In the genomic region with DNA sequence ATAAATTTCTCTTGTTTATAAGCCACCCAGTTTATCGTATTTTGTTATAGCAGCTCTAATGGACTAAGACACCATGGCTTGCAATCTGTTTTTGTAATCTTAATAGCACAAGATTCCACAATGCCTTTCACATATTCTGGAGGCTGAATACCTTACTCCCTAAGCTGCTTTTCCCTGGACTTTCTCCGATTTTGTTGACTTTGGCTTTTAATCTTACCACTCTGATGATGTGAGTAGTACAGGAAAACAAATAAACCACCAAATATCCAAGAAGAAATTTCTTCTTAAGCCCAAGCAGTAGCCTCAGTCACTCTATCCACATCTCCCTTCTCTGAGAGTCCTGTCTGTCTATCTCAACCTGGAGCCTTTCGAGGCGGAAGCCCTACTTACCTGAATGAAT, we compare ENCODE assay signal across 22 cellular contexts.
"Had no signal": no experiment of that assay in that cellular context is flagged by ENCODE, and none has a peak within 500 bp of the region (broad histone marks: within the 10 kb centered on the region; RNA-seq: fewer than 3 reads in every experiment).

No MANE protein-coding gene starts in this region.

- H3K27me3 Mint-ChIP-seq: activated naive CD8-positive, alpha-beta T cell treated with anti-CD3 and anti-CD28 coated beads for 36 hours; progenitor cell of endocrine pancreas had no signal

- H3K4me1 ChIP-seq: stomach, testis, upper lobe of right lung had no signal

- H3K27me3 ChIP-seq: right atrium auricular region, stomach, testis, upper lobe of right lung had no signal

- H3K9me3 Mint-ChIP-seq: activated naive CD8-positive, alpha-beta T cell treated with anti-CD3 and anti-CD28 coated beads for 36 hours; activated T-helper 1 cell treated with anti-CD3 and anti-CD28 coated beads, Interleukin-12 subunit alpha, Interleukin-12 subunit beta, Interleukin-2, Interleukin-4 antibody, amounts not matched to agents 30 ng/mL and 10 ng/mL and 1 ng/mL, durations not matched to agents 14 hours and 24 hours and 36 hours had no signal

- H3K4me3 Mint-ChIP-seq: activated naive CD8-positive, alpha-beta T cell treated with anti-CD3 and anti-CD28 coated beads for 36 hours; activated T-helper 1 cell treated with anti-CD3 and anti-CD28 coated beads, Interleukin-12 subunit alpha, Interleukin-12 subunit beta, Interleukin-2, Interleukin-4 antibody, amounts not matched to agents 30 ng/mL and 10 ng/mL and 1 ng/mL, durations not matched to agents 14 hours and 24 hours and 36 hours had no signal

- H3K4me3 ChIP-seq: lung, right atrium auricular region, stomach, testis, upper lobe of right lung had no signal

- FAIRE-seq: frontal cortex, keratinocyte had no signal

- H3K4me1 Mint-ChIP-seq: activated naive CD8-positive, alpha-beta T cell treated with anti-CD3 and anti-CD28 coated beads for 36 hours had no signal

- H3K9me3 ChIP-seq: right atrium auricular region, stomach, testis, upper lobe of right lung had no signal

- DNase-seq: activated CD4-positive, alpha-beta T cell treated with anti-CD3 and anti-CD28 coated beads for 1 hour; activated CD4-positive, alpha-beta T cell treated with anti-CD3 and anti-CD28 coated beads, Interleukin-2, amount 50 U/mL, for 48 hours; activated naive CD4-positive, alpha-beta T cell; activated naive CD8-positive, alpha-beta T cell treated with anti-CD3 and anti-CD28 coated beads for 36 hours; dermis blood vessel endothelial cell; effector memory CD4-positive, alpha-beta T cell; head of caudate nucleus; midbrain; occipital lobe; stimulated activated CD4-positive, alpha-beta T cell treated with anti-CD3 and anti-CD28 coated beads, Interleukin-15, amount 100 ng/mL, for 24 hours; stimulated activated CD4-positive, alpha-beta T cell treated with anti-CD3 and anti-CD28 coated beads, Interleukin-4, amount 100 ng/mL, for 1 hour; stomach; SW 1271; testis; upper lobe of right lung; WERI-Rb-1 had no signal

- H3K36me3 ChIP-seq: right atrium auricular region, stomach, upper lobe of right lung, WERI-Rb-1 had no signal

- H3K27ac ChIP-seq: right atrium auricular region, stomach, testis, upper lobe of right lung, WERI-Rb-1 had no signal

- H3K36me3 Mint-ChIP-seq: activated naive CD8-positive, alpha-beta T cell treated with anti-CD3 and anti-CD28 coated beads for 36 hours had no signal

- ATAC-seq: upper lobe of right lung had no signal

- H3K27ac Mint-ChIP-seq: activated naive CD8-positive, alpha-beta T cell treated with anti-CD3 and anti-CD28 coated beads for 36 hours; activated T-helper 1 cell treated with anti-CD3 and anti-CD28 coated beads, Interleukin-12 subunit alpha, Interleukin-12 subunit beta, Interleukin-2, Interleukin-4 antibody, amounts not matched to agents 30 ng/mL and 10 ng/mL and 1 ng/mL, durations not matched to agents 14 hours and 24 hours and 36 hours; progenitor cell of endocrine pancreas had no signal
